Comparison of ENCODE assay signal across 12 cellular contexts in the genomic region with DNA sequence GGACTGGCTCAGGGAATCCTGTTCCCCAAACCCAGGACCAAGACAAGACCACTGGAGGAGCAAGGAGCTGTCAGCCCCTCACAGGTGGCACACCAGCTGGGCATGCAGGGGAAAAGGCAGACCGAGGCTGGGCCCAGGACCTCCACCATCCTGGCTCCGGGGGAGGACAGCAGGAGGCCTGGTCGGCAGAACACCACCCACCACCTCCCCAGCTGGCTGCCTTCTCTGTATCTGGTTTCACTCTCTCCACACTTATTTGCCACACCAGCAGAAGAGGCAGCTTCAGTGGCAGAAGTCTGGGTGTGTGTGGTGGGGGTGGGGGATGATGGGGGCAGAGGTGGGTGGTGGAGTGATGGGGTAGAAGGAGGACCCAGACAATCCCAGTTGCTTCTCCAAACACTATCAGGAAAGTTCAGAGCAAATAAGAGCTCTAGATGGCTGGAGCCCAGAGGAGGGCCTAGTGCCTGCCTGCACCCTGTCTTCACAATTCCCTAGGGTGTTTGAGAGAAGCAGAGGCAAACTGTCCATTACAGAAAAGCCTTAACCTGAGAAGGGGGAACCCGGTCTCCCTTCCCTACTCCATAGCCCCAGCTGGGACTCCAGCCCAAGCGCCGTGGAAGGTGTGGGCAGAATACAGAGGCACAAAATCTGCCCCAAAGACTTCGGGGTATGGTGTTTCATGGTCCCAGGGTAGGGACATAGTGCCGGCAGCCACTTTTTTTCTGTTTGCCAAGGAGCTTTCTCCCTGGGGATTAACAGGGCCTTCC. TPM values are rescaled to one million over a fixed set of nuclear protein-coding genes. Genes with fewer than 3 reads are reported as not detected.
DNase-seq lines count a peak whose midpoint lies in the region; ATAC-seq and TF ChIP-seq lines count a peak whose summit lies in the region.
"Had no signal": no experiment of that assay in that cellular context is flagged by ENCODE, and none has a peak within 500 bp of the region (broad histone marks: within the 10 kb centered on the region; RNA-seq: fewer than 3 reads in every experiment).

No MANE protein-coding gene starts in this region.

- H3K4me1 ChIP-seq in heart left ventricle (peaks cover 3 to 67% (median 47%) of the 10 kb centered on the region in 12 donors), muscle layer of colon (ENCODE audit: insufficient read depth, low read length) (peaks cover 74% of the 10 kb centered on the region), aorta (ENCODE audit: control insufficient read depth in 1 of 2, insufficient read depth in 2 of 2, low read length in 2 of 2) (peaks cover 2 to 17% of the 10 kb centered on the region in 2 donors)

- H3K27me3 ChIP-seq in heart left ventricle, result no peaks in the 10 kb centered on the region
- no peaks in the 10 kb centered on the region for H3K27me3 ChIP-seq in muscle layer of colon (ENCODE audit: control insufficient read depth in 1 of 2, insufficient read depth in 2 of 2, low read length in 2 of 2)
- H3K27me3 ChIP-seq in aorta (ENCODE audit: control insufficient read depth in 1 of 2, insufficient read depth in 2 of 2, low read length in 1 of 2), result no peaks in the 10 kb centered on the region

- H3K4me3 ChIP-seq in heart left ventricle, result no peak overlapping the region
- peak overlapping the region in 1 of 2 donors; percentile 10 for H3K4me3 ChIP-seq in muscle layer of colon (ENCODE audit: low read depth in 1 of 2, low read length in 2 of 2)
- no peak overlapping the region for H3K4me3 ChIP-seq in aorta (ENCODE audit: low read length in 2 of 2)

- H3K4me1 Mint-ChIP-seq in stimulated activated memory B cell treated with anti-CD40 and anti-IgM and Interleukin-4, amounts not matched to agents 10 μg/mL and 1 μg/mL and 100 μg/mL, for 72 hours, result no peaks in the 10 kb centered on the region
- H3K4me1 Mint-ChIP-seq: B cell had no signal

- 50 to 62% (median 54%) methylated on average over 8 of the region's 8 CpGs for WGBS in heart left ventricle, 4 donors
- 67 to 71% (median 70%) methylated on average over 8 of the region's 8 CpGs for WGBS in adipose tissue, 3 donors
- 42 to 44% methylated on average over 8 of the region's 8 CpGs for WGBS in aorta, 2 donors

- no peak for TF ChIP-seq CTCF in heart left ventricle (IDR thresholded peaks at IDR 0.05)

- peaks cover 51% of the 10 kb centered on the region for H3K27me3 Mint-ChIP-seq in stimulated activated memory B cell treated with anti-CD40 and anti-IgM and Interleukin-4, amounts not matched to agents 10 μg/mL and 1 μg/mL and 100 μg/mL, for 72 hours

- H3K27ac Mint-ChIP-seq in stimulated activated memory B cell treated with anti-CD40 and anti-IgM and Interleukin-4, amounts not matched to agents 10 μg/mL and 1 μg/mL and 100 μg/mL, for 72 hours, result no peak overlapping the region
- H3K27ac Mint-ChIP-seq: B cell had no signal

- H3K9ac ChIP-seq in muscle layer of colon (ENCODE audit: low read length), result no peak overlapping the region

- H3K9me3 Mint-ChIP-seq in stimulated activated memory B cell treated with anti-CD40 and anti-IgM and Interleukin-4, amounts not matched to agents 10 μg/mL and 1 μg/mL and 100 μg/mL, for 72 hours, result no peaks in the 10 kb centered on the region

- TF ChIP-seq POLR2A in heart left ventricle (IDR thresholded peaks at IDR 0.05), result no peak

- ATAC-seq in heart left ventricle, result no peak
- ATAC-seq in Right ventricle myocardium inferior, result no peak
- ATAC-seq in aorta (ENCODE audit: low FRiP score), result no peak
- no peak for ATAC-seq in stimulated activated memory B cell treated with anti-CD40 and anti-IgM and Interleukin-4, amounts not matched to agents 10 μg/mL and 1 μg/mL and 100 μg/mL, for 72 hours

- no peak overlapping the region for H3K4me3 Mint-ChIP-seq in stimulated activated memory B cell treated with anti-CD40 and anti-IgM and Interleukin-4, amounts not matched to agents 10 μg/mL and 1 μg/mL and 100 μg/mL, for 72 hours
- H3K4me3 Mint-ChIP-seq: B cell had no signal

- H3K9me3 ChIP-seq in heart left ventricle, result no peaks in the 10 kb centered on the region
- no peaks in the 10 kb centered on the region for H3K9me3 ChIP-seq in muscle layer of colon (ENCODE audit: low read length)
- no peaks in the 10 kb centered on the region for H3K9me3 ChIP-seq in aorta (ENCODE audit: control insufficient read depth, low read length)

- no peaks in the 10 kb centered on the region for H3K36me3 ChIP-seq in heart left ventricle
- H3K36me3 ChIP-seq in muscle layer of colon (ENCODE audit: insufficient read depth, low read length), result no peaks in the 10 kb centered on the region
- no peaks in the 10 kb centered on the region for H3K36me3 ChIP-seq in aorta (ENCODE audit: control insufficient read depth in 1 of 2, insufficient read depth in 2 of 2, low read length in 1 of 2)

- no peak for DNase-seq in heart left ventricle
- no peak for DNase-seq in Right ventricle myocardium inferior (ENCODE audit: missing footprints)
- no peak for DNase-seq in aorta
- no peak for DNase-seq in stimulated activated CD4-positive, alpha-beta T cell treated with anti-CD3 and anti-CD28 coated beads, Interleukin-2, amount 100 ng/mL, for 48 hours
- no peak for DNase-seq in NCI-H774 (lab: John Stamatoyannopoulos, UW)
- DNase-seq: activated gamma-delta T cell treated with Interleukin-2 at 50 U/mL for 16 hours; NK-92 treated with Interleukin-12 subunit alpha and Interleukin-12 subunit beta, amount 100 ng/mL, for 24 hours; stimulated activated CD4-positive, alpha-beta T cell treated with anti-CD3 and anti-CD28 coated beads, Interleukin-2, amount 100 ng/mL, for 24 hours had no signal

- intact Hi-C loops in heart left ventricle (cut with DNase I), result loop anchor here in 3 of 10 donors (5.0 kb wide), 1 partner anchor 52 kb away; a partner anchor contains a TSS
- intact Hi-C loops in Right ventricle myocardium inferior (cut with DNase I), result loop anchor here (10.0 kb wide), 1 partner anchor 90 kb away; no protein-coding TSS in a partner anchor
- intact Hi-C loops in aorta (cut with DNase I), result loop anchor here (1.0 to 10.0 kb wide), 3 partner anchors 50 to 520 kb away; a partner anchor contains a TSS

- H3K27ac ChIP-seq in heart left ventricle (peak overlapping the region; percentile 50 to 89 (median 80)), adipose tissue (ENCODE audit: low read depth, low read length) (peak overlapping the region; percentile 67), muscle layer of colon (ENCODE audit: low read depth, low read length) (peak overlapping the region; percentile 87), aorta (ENCODE audit: low read depth in 1 of 2, low read length in 2 of 2) (peak overlapping the region; percentile 62 to 87)

- H3K36me3 Mint-ChIP-seq in stimulated activated memory B cell treated with anti-CD40 and anti-IgM and Interleukin-4, amounts not matched to agents 10 μg/mL and 1 μg/mL and 100 μg/mL, for 72 hours, result no peaks in the 10 kb centered on the region

RNA-seq across cellular contexts. Expression of a gene that starts 52.0 kb away (rescaled TPM):
- 10 to 100 TPM in 2 of 9 donors, 1 to 10 TPM in 7; 5.0 to 51.5 (median 7.4) TPM for total RNA-seq in heart left ventricle
- 1 to 10 TPM; 1.2 to 2.1 TPM for polyA plus RNA-seq in heart left ventricle
- 18.6 TPM for total RNA-seq in Right ventricle myocardium inferior
- polyA plus RNA-seq in adipose tissue, result 1 to 10 TPM; 1.3 to 7.3 (median 4.2) TPM
- 10 to 100 TPM in 1 of 2 donors, 1 to 10 TPM in 1; 8.1 to 50.3 TPM for total RNA-seq in aorta
- under 1 TPM; 0.49 to 0.88 TPM for polyA plus RNA-seq in aorta
- total RNA-seq: B cell had no signal
